In the genomic region with DNA sequence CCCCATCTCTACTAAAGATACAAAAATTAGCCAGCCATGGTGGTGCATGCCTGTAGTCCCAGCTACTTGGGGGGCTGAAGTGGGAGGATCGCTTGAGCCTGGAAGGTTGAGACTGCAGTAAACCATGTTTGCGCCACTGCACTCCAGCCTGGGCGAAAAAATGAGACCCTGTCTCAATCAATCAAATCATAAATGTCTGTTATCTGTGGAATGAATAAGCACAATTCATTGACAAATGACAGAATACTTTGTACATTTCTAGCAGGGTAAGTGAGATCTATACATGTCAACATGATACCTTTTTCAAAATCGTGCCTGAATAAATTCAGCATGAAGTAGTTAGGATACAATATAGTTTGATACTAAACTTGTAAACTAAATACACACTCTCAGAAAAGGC, we compare ENCODE assay signal across 19 cellular contexts.
"Had no signal": no experiment of that assay in that cellular context is flagged by ENCODE, and none has a peak within 500 bp of the region (broad histone marks: within the 10 kb centered on the region; RNA-seq: fewer than 3 reads in every experiment).

No MANE protein-coding gene starts in this region.

- H3K27me3 Mint-ChIP-seq: activated CD4-positive, alpha-beta memory T cell treated with anti-CD3 and anti-CD28 coated beads, Interleukin-2, amount 10 ng/mL, durations not matched to agents 7 days and 5 days; activated naive CD8-positive, alpha-beta T cell treated with anti-CD3 and anti-CD28 coated beads, Interleukin-2, amount 10 ng/mL, durations not matched to agents 7 days and 5 days; central memory CD8-positive, alpha-beta T cell had no signal

- H3K9me3 ChIP-seq: esophagus squamous epithelium, ovary, tibial nerve had no signal

- H3K36me3 ChIP-seq: brain microvascular endothelial cell, esophagus squamous epithelium, ovary, tibial nerve had no signal

- H3K4me3 Mint-ChIP-seq: activated CD4-positive, alpha-beta memory T cell treated with anti-CD3 and anti-CD28 coated beads, Interleukin-2, amount 10 ng/mL, durations not matched to agents 7 days and 5 days; activated naive CD8-positive, alpha-beta T cell treated with anti-CD3 and anti-CD28 coated beads, Interleukin-2, amount 10 ng/mL, durations not matched to agents 7 days and 5 days; central memory CD8-positive, alpha-beta T cell; neural crest cell; T-helper 1 cell treated with Interleukin-12 subunit alpha and Interleukin-12 subunit beta and Interleukin-4 antibody, amounts not matched to agents 30 μg/mL and 1 μg/mL, for 36 hours had no signal

- H3K9me3 Mint-ChIP-seq: activated CD4-positive, alpha-beta memory T cell treated with anti-CD3 and anti-CD28 coated beads, Interleukin-2, amount 10 ng/mL, durations not matched to agents 7 days and 5 days; activated naive CD8-positive, alpha-beta T cell treated with anti-CD3 and anti-CD28 coated beads, Interleukin-2, amount 10 ng/mL, durations not matched to agents 7 days and 5 days; central memory CD8-positive, alpha-beta T cell; neural crest cell; T-helper 1 cell treated with Interleukin-12 subunit alpha and Interleukin-12 subunit beta and Interleukin-4 antibody, amounts not matched to agents 30 μg/mL and 1 μg/mL, for 36 hours had no signal

- DNase-seq: activated CD4-positive, alpha-beta memory T cell treated with anti-CD3 and anti-CD28 coated beads, Interleukin-2, amount 10 ng/mL, durations not matched to agents 7 days and 5 days; activated CD4-positive, alpha-beta T cell treated with anti-CD3 and anti-CD28 coated beads for 4 hours; activated CD8-positive, alpha-beta memory T cell treated with anti-CD3 and anti-CD28 coated beads, Interleukin-2, amount 50 U/mL, for 4 hours; activated effector memory CD4-positive, alpha-beta T cell treated with anti-CD3 and anti-CD28 coated beads, Interleukin-2, amount 50 U/mL, for 16 hours; activated naive CD8-positive, alpha-beta T cell treated with anti-CD3 and anti-CD28 coated beads, Interleukin-2, amount 10 ng/mL, durations not matched to agents 7 days and 5 days; activated T-cell treated with anti-CD3 and anti-CD28 coated beads, Interleukin-2, amount 50 U/mL, for 48 hours; anterior cingulate cortex; brain microvascular endothelial cell; esophagus squamous epithelium; kidney glomerular epithelial cell; mesendoderm; ovary; stimulated activated CD4-positive, alpha-beta T cell treated with anti-CD3 and anti-CD28 coated beads, Interleukin-1b, Interleukin-23, amount 100 ng/mL, for 48 hours had no signal

- H3K27me3 ChIP-seq: brain microvascular endothelial cell, esophagus squamous epithelium, ovary, tibial nerve had no signal

- H3K27ac ChIP-seq: brain microvascular endothelial cell, coronary artery, esophagus squamous epithelium, ovary, tibial nerve had no signal

- H3K27ac Mint-ChIP-seq: activated CD4-positive, alpha-beta memory T cell treated with anti-CD3 and anti-CD28 coated beads, Interleukin-2, amount 10 ng/mL, durations not matched to agents 7 days and 5 days; activated naive CD8-positive, alpha-beta T cell treated with anti-CD3 and anti-CD28 coated beads, Interleukin-2, amount 10 ng/mL, durations not matched to agents 7 days and 5 days; T-helper 1 cell treated with Interleukin-12 subunit alpha and Interleukin-12 subunit beta and Interleukin-4 antibody, amounts not matched to agents 30 μg/mL and 1 μg/mL, for 36 hours had no signal

- FAIRE-seq: endothelial cell of umbilical vein had no signal

- H3K4me3 ChIP-seq: coronary artery, esophagus squamous epithelium, ovary, tibial nerve had no signal
